7 cellular contexts compared by ENCODE assay signal in the genomic region with DNA sequence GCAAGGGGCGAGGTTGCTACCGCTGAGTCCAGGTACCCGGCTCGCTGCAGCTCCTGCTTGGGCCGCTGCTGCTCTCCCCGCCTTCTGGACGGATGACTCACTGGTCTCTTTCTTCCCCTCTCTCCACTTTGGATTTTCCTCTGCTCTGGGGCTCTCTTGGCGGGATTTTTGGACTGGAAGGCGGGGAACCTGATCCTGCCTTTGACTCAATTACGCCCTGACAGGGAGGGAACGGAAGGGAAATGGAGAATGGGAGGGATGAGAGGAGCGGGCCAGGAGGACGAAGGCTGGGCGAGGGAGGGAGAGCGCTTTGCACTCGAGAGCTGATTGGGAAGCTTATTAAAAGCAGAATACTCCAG. TPM values are rescaled to one million over a fixed set of nuclear protein-coding genes. Genes with fewer than 3 reads are reported as not detected.
A peak's percentile ranks its signal among the peaks of the same experiment; 100 is the strongest.
DNase-seq lines count a peak whose midpoint lies in the region; ATAC-seq and TF ChIP-seq lines count a peak whose summit lies in the region.

A gene with protein sequence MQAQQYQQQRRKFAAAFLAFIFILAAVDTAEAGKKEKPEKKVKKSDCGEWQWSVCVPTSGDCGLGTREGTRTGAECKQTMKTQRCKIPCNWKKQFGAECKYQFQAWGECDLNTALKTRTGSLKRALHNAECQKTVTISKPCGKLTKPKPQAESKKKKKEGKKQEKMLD (minus strand): TSS at position 251 of the 359 bp plus-strand sequence. CDS start 88,760 bp downstream, outside the sequence.

- no peaks in the 10 kb centered on the region for H3F3A ChIP-seq in smooth muscle cell (ENCODE audit: low read depth)

- H3K79me2 ChIP-seq in smooth muscle cell (ENCODE audit: low read depth): no peaks in the 10 kb centered on the region

- no peak for TF ChIP-seq POLR2A in body of pancreas (IDR thresholded peaks at IDR 0.05)

- DNase-seq in NCI-H1092 (lab: John Stamatoyannopoulos, UW) (peak; percentile 68), body of pancreas (peak in 3 of 4 donors; percentile 5 to 25 (median 17)), smooth muscle cell (lab: John Stamatoyannopoulos, UW; ENCODE audit: unreplicated experiment) (peak; percentile 10), dermis blood vessel endothelial cell (no peak)
- DNase-seq in stimulated activated CD4-positive, alpha-beta T cell treated with anti-CD3 and anti-CD28 coated beads, Interleukin-4, amount 100 ng/mL, for 1 hour: no peak

- peaks cover 11% of the 10 kb centered on the region for H3K4me1 ChIP-seq in body of pancreas
- H3K4me1 ChIP-seq in iPS-20b (ENCODE audit: insufficient read depth, low read length): peaks cover 28% of the 10 kb centered on the region; the same call in 1 of the 2 replicates
- peaks cover 14% of the 10 kb centered on the region for H3K4me1 ChIP-seq in smooth muscle cell (ENCODE audit: low read depth)

- intact Hi-C loops in body of pancreas (cut with DNase I): no loop called here

- H3K9me3 ChIP-seq in body of pancreas (no peaks in the 10 kb centered on the region), iPS-20b (ENCODE audit: insufficient read depth, low read depth, low read length) (no peaks in the 10 kb centered on the region), smooth muscle cell (replicated peaks; ENCODE audit: low read depth) (peaks cover 6% of the 10 kb centered on the region)

- 2 to 4% methylated on average over 10 to 16 of the region's 16 CpGs for WGBS in body of pancreas, 2 donors
- 1% methylated on average over 16 of the region's 16 CpGs for WGBS in smooth muscle cell (ENCODE audit: low lambda C conversion rate)

- H2AFZ ChIP-seq in smooth muscle cell (ENCODE audit: low read depth): peak within 1 kb of the TSS; percentile 90

- H3K36me3 ChIP-seq in body of pancreas (replicated peaks in 1 of 2; ENCODE audit: insufficient read depth in 1 of 2, low read depth in 2 of 2) (no peaks in the 10 kb centered on the region), iPS-20b (ENCODE audit: insufficient read depth, low read depth, low read length) (no peaks in the 10 kb centered on the region), smooth muscle cell (ENCODE audit: low read depth) (no peaks in the 10 kb centered on the region)

- H3K4me3 ChIP-seq in body of pancreas (no peak within 1 kb of the TSS), iPS-20b (ENCODE audit: low read length) (peak within 1 kb of the TSS; percentile 75), smooth muscle cell (peak within 1 kb of the TSS; percentile 54)

- H3K27me3 ChIP-seq in body of pancreas (no peaks in the 10 kb centered on the region), iPS-20b (ENCODE audit: insufficient read depth, low read length) (peaks cover 17% of the 10 kb centered on the region), smooth muscle cell (ENCODE audit: low read depth) (peaks cover 11% of the 10 kb centered on the region)

- H3K27ac ChIP-seq in body of pancreas (no peak within 1 kb of the TSS), iPS-20b (ENCODE audit: low read length) (no peak within 1 kb of the TSS), smooth muscle cell (ENCODE audit: low read depth) (no peak within 1 kb of the TSS)

- no peaks in the 10 kb centered on the region for H4K20me1 ChIP-seq in smooth muscle cell (ENCODE audit: low read depth)

- TF ChIP-seq CTCF in body of pancreas (IDR thresholded peaks at IDR 0.05) (no peak), smooth muscle cell (IDR thresholded peaks at IDR 0.05; ENCODE audit: borderline replicate concordance, insufficient read depth, poor library complexity, severe bottlenecking) (no peak)

- peak; percentile 64 for ATAC-seq in body of pancreas
- ATAC-seq in HG03095 (IDR thresholded peaks at IDR 0.05; ENCODE audit: unreplicated experiment): no peak

- H3K9ac ChIP-seq in iPS-20b (ENCODE audit: low read depth, low read length): peak within 1 kb of the TSS; percentile 80; the same call in 1 of the 2 replicates
- H3K9ac ChIP-seq in smooth muscle cell (ENCODE audit: low read depth): no peak within 1 kb of the TSS

- peak within 1 kb of the TSS; percentile 91 for H3K4me2 ChIP-seq in smooth muscle cell

RNA-seq across cellular contexts. Expression of the gene that starts here (rescaled TPM):
- total RNA-seq in body of pancreas: 1 to 10 TPM; 1.6 to 5.7 TPM
- 15.1 and 15.5 TPM in 2 replicates for total RNA-seq in smooth muscle cell
- 8.9 and 15.1 TPM in 2 replicates for polyA plus RNA-seq in smooth muscle cell
- under 0.01 TPM in 1 of 2 replicates, not detected in the other for total RNA-seq in dermis blood vessel endothelial cell

Comparison
In these comparisons a context has a peak if more than half of its experiments do, and no peak if none do; other contexts are left out.
1. DNase-seq: peak in NCI-H1092 (single experiment), body of pancreas (3 of 4) and smooth muscle cell (single experiment); none in stimulated activated CD4-positive, alpha-beta T cell treated with anti-CD3 and anti-CD28 coated beads, Interleukin-4, amount 100 ng/mL, for 1 hour (single experiment) and dermis blood vessel endothelial cell (single experiment).
2. H3K4me3 ChIP-seq: peak in iPS-20b (single experiment) and smooth muscle cell (single experiment); none in body of pancreas (0 of 2).